8 cellular contexts compared by ENCODE assay signal in genomic region chr3:128617270-128617556, GRCh38. TPM values are rescaled to one million over a fixed set of nuclear protein-coding genes. Genes with fewer than 3 reads are reported as not detected.
DNase-seq lines count a peak whose midpoint lies in the region; ATAC-seq and TF ChIP-seq lines count a peak whose summit lies in the region.

No MANE protein-coding gene starts in this region.

- DNase-seq in mammary epithelial cell (no peak), RPMI8226 (no peak), HUDEP-2 (lab: John Stamatoyannopoulos, UW; ENCODE audit: unreplicated experiment in 76 of 76) (no peak), posterior vena cava (ENCODE audit: low spot score) (no peak), NCI-H345 treated with DMSO at 0.1 percent for 48 hours (lab: John Stamatoyannopoulos, UW; ENCODE audit: unreplicated experiment) (no peak)

- H3K4me2 ChIP-seq in mammary epithelial cell (ENCODE audit: insufficient read depth, low read depth, low read length) = peak overlapping the region; percentile 87

- CTCF ChIA-PET in mammary epithelial cell (lab: Charles Lee; ENCODE audit: low non-redundant PET) = interaction anchor here (0.6 to 0.7 kb wide), 3 partner anchors 9 to 241 kb away, joined by 3 to 10 read pairs (median 4); no protein-coding TSS in a partner anchor

- no peak for TF ChIP-seq CTCF in mammary epithelial cell (conservative IDR thresholded peaks at IDR 0.05 in 1 of 2, IDR thresholded peaks at IDR 0.05 in 1 of 2; ENCODE audit: extremely low read depth in 1 of 2, insufficient read depth in 1 of 2, low read depth in 1 of 2, low read length in 2 of 2)

- in situ Hi-C loops in mammary epithelial cell (cut with MboI; ENCODE audit: low sequenced_read_pairs in 2 of 2) = no loop called here

- H3K36me3 ChIP-seq in ACC112 (ENCODE audit: insufficient read depth, low read length) (peaks cover 27% of the 10 kb centered on the region), mammary epithelial cell (ENCODE audit: insufficient read depth, low read length) (peaks cover 17% of the 10 kb centered on the region), muscle layer of duodenum (ENCODE audit: control insufficient read depth in 1 of 2, insufficient read depth in 2 of 2, low read length in 2 of 2) (peaks cover 25 to 33% of the 10 kb centered on the region in 2 donors)

- peak overlapping the region; percentile 58 for H3K4me3 ChIP-seq in ACC112 (ENCODE audit: low read depth, low read length)
- peak overlapping the region in 2 of 3 experiments; percentile 19 to 87 for H3K4me3 ChIP-seq in mammary epithelial cell (replicated peaks in 1 of 3; ENCODE audit: insufficient read depth in 1 of 3, low read depth in 2 of 3, low read length in 3 of 3)
- peak overlapping the region; percentile 50 to 94 for H3K4me3 ChIP-seq in muscle layer of duodenum (ENCODE audit: low read depth in 1 of 2, low read length in 2 of 2)

- H3K9me3 ChIP-seq in mammary epithelial cell (replicated peaks; ENCODE audit: insufficient read depth, low read length) (no peaks in the 10 kb centered on the region), muscle layer of duodenum (ENCODE audit: control insufficient read depth in 1 of 2, low read length in 2 of 2) (no peaks in the 10 kb centered on the region)

- ATAC-seq in HG02885 (IDR thresholded peaks at IDR 0.05; ENCODE audit: poor library complexity, unreplicated experiment) = peak; percentile 14

- H2AFZ ChIP-seq in ACC112 (ENCODE audit: low read length, unreplicated experiment) (no peak overlapping the region), mammary epithelial cell (ENCODE audit: low read depth, low read length) (peak overlapping the region; percentile 52)

- H3K4me1 ChIP-seq in ACC112 (ENCODE audit: control insufficient read depth, insufficient read depth, low read length, unreplicated experiment) (peaks cover 39% of the 10 kb centered on the region), mammary epithelial cell (ENCODE audit: insufficient read depth, low read length) (peaks cover 34% of the 10 kb centered on the region), muscle layer of duodenum (ENCODE audit: control insufficient read depth in 1 of 2, insufficient read depth in 2 of 2, low read length in 2 of 2) (peaks cover 10 to 17% of the 10 kb centered on the region in 2 donors)

- WGBS in mammary epithelial cell (ENCODE audit: low coverage, missing lambda C conversion rate) = 60% methylated on average over 9 of the region's 9 CpGs

- no peak overlapping the region for H3K9ac ChIP-seq in mammary epithelial cell (ENCODE audit: insufficient read depth, low read length)

- peaks cover 38% of the 10 kb centered on the region for H3K79me2 ChIP-seq in ACC112 (ENCODE audit: control insufficient read depth, insufficient read depth, low read length, unreplicated experiment)
- H3K79me2 ChIP-seq in mammary epithelial cell (ENCODE audit: insufficient read depth, low read length) = peaks cover 55% of the 10 kb centered on the region

- H3K27ac ChIP-seq in ACC112 (ENCODE audit: low read depth, low read length) = peak overlapping the region; percentile 8; the same call in 1 of the 2 replicates
- H3K27ac ChIP-seq in mammary epithelial cell (ENCODE audit: insufficient read depth, low read depth, low read length) = no peak overlapping the region
- H3K27ac ChIP-seq in muscle layer of duodenum (ENCODE audit: low read length) = peak overlapping the region; percentile 45

- intact Hi-C loops in mammary epithelial cell (cut with micrococcal nuclease) (loop anchor here (1.0 kb wide), 1 partner anchor 229 kb away; no protein-coding TSS in a partner anchor), posterior vena cava (cut with DNase I) (loop anchor here (5.0 to 10.0 kb wide), 2 partner anchors 230 to 522 kb away; no protein-coding TSS in a partner anchor)

- no peaks in the 10 kb centered on the region for H4K20me1 ChIP-seq in mammary epithelial cell (ENCODE audit: insufficient read depth, low read length)

- H3K27me3 ChIP-seq in ACC112 (ENCODE audit: insufficient read depth, low read length) (no peaks in the 10 kb centered on the region), mammary epithelial cell (ENCODE audit: insufficient read depth, low read length) (no peaks in the 10 kb centered on the region), muscle layer of duodenum (ENCODE audit: low read depth, low read length) (no peaks in the 10 kb centered on the region)

- dilution Hi-C loops in mammary epithelial cell (cut with HindIII; ENCODE audit: low sequenced_read_pairs) = no loop called here

- BruUV-seq in mammary epithelial cell (replicated peaks; lab: Mats Ljungman, UMichigan) = no TSS peak

RNA-seq across cellular contexts. Expression of gene RPN1, which starts 33.4 kb away (rescaled TPM):
- total RNA-seq in mammary epithelial cell (100 to 1,000 TPM; 206 to 305 TPM), posterior vena cava (100 to 1,000 TPM; 144 to 155 TPM)
- polyA plus RNA-seq in mammary epithelial cell = 317 TPM
- 414 TPM for polyA minus RNA-seq in mammary epithelial cell
